Comparison of ENCODE assay signal across 8 cellular contexts in the genomic region with DNA sequence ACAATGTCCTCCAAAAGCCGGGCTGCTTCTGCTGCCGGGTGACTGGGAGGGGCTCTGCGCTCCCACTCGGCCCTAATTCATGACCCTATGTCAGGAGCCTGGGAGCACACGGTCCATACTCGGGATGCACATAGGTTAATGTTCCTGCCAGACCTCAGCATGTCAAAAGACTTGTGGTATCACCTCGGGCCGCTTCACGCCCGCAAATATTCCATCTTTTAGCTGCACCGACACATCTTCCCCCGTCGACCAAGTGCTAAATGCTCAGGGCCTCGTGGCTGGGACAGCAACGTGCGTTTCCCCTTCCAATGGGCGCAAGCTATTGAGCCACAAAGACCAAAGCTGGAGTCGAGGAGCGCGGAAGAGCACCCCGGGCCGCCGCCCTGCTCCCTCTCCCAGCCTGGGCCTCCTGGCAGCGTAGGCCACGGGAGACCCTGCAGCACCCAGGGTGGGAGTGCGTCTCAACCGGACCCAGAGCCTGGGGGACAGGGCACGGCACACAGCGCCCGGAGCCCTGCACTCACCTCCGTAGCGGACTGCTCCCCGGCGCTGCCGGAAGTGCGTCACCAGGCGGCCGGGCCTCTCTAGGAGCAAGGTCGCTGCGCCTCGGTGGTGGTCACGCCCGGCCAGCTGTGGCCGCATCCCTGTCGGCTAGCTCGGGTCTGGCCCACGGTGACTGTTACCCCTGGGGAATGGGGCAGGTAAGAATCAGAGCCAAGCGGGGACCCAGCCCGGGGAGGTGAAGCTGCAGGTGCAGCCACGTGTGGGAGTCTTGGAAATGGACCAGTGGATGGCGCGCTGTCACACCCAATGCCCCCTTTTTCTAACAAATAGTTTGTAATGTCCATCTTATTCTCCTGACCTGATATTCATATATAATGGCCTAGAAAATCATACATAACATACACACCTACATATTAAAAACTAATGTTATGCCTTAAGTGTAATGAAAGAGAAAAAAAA. TPM values are rescaled to one million over a fixed set of nuclear protein-coding genes. Genes with fewer than 3 reads are reported as not detected.
DNase-seq lines count a peak whose midpoint lies in the region; ATAC-seq and TF ChIP-seq lines count a peak whose summit lies in the region.

A gene (minus strand): TSS at position 562 of the 963 bp plus-strand sequence. CDS start 5,451 bp downstream, outside the sequence.

- POLR2A ChIA-PET in activated CD4-positive, alpha-beta T cell treated with anti-CD3 and anti-CD28 coated beads, Interleukin-2, amount 10 ng/mL, durations not matched to agents 7 days and 5 days (lab: Charles Lee): interaction anchor here (0.5 to 1.3 kb wide), 2 partner anchors 22 to 24 kb away, joined by 3 to 5 read pairs; no protein-coding TSS in a partner anchor

- ATAC-seq in GM18870 (IDR thresholded peaks at IDR 0.05; ENCODE audit: unreplicated experiment) (peak; percentile 73), HG03108 (IDR thresholded peaks at IDR 0.05; ENCODE audit: unreplicated experiment) (peak; percentile 98), left lobe of liver (peak; percentile 100)

- no peaks in the 10 kb centered on the region for H3K27me3 Mint-ChIP-seq in activated CD4-positive, alpha-beta T cell treated with anti-CD3 and anti-CD28 coated beads, Interleukin-2, amount 10 ng/mL, durations not matched to agents 7 days and 5 days

- TF ChIP-seq CTCF in AG10803 (conservative IDR thresholded peaks at IDR 0.05; ENCODE audit: low read length): peak; percentile 19

- peaks cover 25% of the 10 kb centered on the region for H3K4me1 Mint-ChIP-seq in activated CD4-positive, alpha-beta T cell treated with anti-CD3 and anti-CD28 coated beads, Interleukin-2, amount 10 ng/mL, durations not matched to agents 7 days and 5 days

- H3K4me3 Mint-ChIP-seq in activated CD4-positive, alpha-beta T cell treated with anti-CD3 and anti-CD28 coated beads, Interleukin-2, amount 10 ng/mL, durations not matched to agents 7 days and 5 days: peak within 1 kb of the TSS; percentile 83

- H3K9me3 Mint-ChIP-seq in activated CD4-positive, alpha-beta T cell treated with anti-CD3 and anti-CD28 coated beads, Interleukin-2, amount 10 ng/mL, durations not matched to agents 7 days and 5 days: no peaks in the 10 kb centered on the region

- CTCF ChIA-PET in activated CD4-positive, alpha-beta T cell treated with anti-CD3 and anti-CD28 coated beads, Interleukin-2, amount 10 ng/mL, durations not matched to agents 7 days and 5 days (lab: Charles Lee): interaction anchor here (0.7 to 0.9 kb wide), 2 partner anchors 10 to 18 kb away, joined by 3 read pairs; no protein-coding TSS in a partner anchor

- peak within 1 kb of the TSS; percentile 99 for H3K4me3 ChIP-seq in AG10803 (ENCODE audit: low read length)

- H3K36me3 Mint-ChIP-seq in activated CD4-positive, alpha-beta T cell treated with anti-CD3 and anti-CD28 coated beads, Interleukin-2, amount 10 ng/mL, durations not matched to agents 7 days and 5 days (ENCODE audit: low read depth): no peaks in the 10 kb centered on the region

- DNase-seq in AG10803 (ENCODE audit: low read depth): peak; percentile 75
- DNase-seq in NCI-H460 (ENCODE audit: extremely low read depth, low read depth): peak; percentile 49
- peak; percentile 75 for DNase-seq in activated CD4-positive, alpha-beta T cell treated with anti-CD3 and anti-CD28 coated beads, Interleukin-2, amount 10 ng/mL, durations not matched to agents 7 days and 5 days
- peak; percentile 17 for DNase-seq in cortex of kidney (lab: John Stamatoyannopoulos, UW)
- DNase-seq in left lobe of liver (ENCODE audit: low spot score): peak; percentile 88
- DNase-seq in stimulated activated CD4-positive, alpha-beta T cell treated with anti-CD3 and anti-CD28 coated beads, Interleukin-2, amount 100 ng/mL, for 24 hours: peak; percentile 80 to 82

- H3K27ac Mint-ChIP-seq in activated CD4-positive, alpha-beta T cell treated with anti-CD3 and anti-CD28 coated beads, Interleukin-2, amount 10 ng/mL, durations not matched to agents 7 days and 5 days: peak within 1 kb of the TSS; percentile 89

RNA-seq across cellular contexts. Expression of the gene that starts here (rescaled TPM):
- 9.1 and 9.3 TPM in 2 replicates for total RNA-seq in NCI-H460 (2014; rRNA removed; shearing (Covaris generic))
- polyA plus RNA-seq in NCI-H460 (2014; cell fraction: nucleus; rRNA removed): 12.0 and 12.4 TPM in 2 replicates
- total RNA-seq in activated CD4-positive, alpha-beta T cell treated with anti-CD3 and anti-CD28 coated beads, Interleukin-2, amount 10 ng/mL, durations not matched to agents 7 days and 5 days: 1 to 10 TPM; 7.0 to 7.1 TPM
- total RNA-seq in left lobe of liver: 2.5 TPM

Comparison
In these comparisons a context has a peak if more than half of its experiments do, and no peak if none do; other contexts are left out.
1. Peak in every context shown above with its lines: DNase-seq, ATAC-seq and H3K4me3 ChIP-seq.
2. DNase-seq: peak in every context shown above with its lines; median percentile 88 in left lobe of liver; 81 in stimulated activated CD4-positive, alpha-beta T cell treated with anti-CD3 and anti-CD28 coated beads, Interleukin-2, amount 100 ng/mL, for 24 hours; 75 in AG10803; 75 in activated CD4-positive, alpha-beta T cell treated with anti-CD3 and anti-CD28 coated beads, Interleukin-2, amount 10 ng/mL, durations not matched to agents 7 days and 5 days; 49 in NCI-H460; 17 in cortex of kidney.